1 cellular context compared by ENCODE assay signal in genomic region chr2:85888745-85889647, GRCh38.
TF ChIP-seq lines count a peak whose summit lies in the region.

ST3GAL5 (minus strand) TSS chr2:85888990; CDS start chr2:85888905, 85 bp downstream.

TF ChIP-seq in HepG2, 621 proteins besides CTCF, POLR2A, EP300 and RAD21 (continued from another document and continues in another):
- TF ChIP-seq, protein P1, sequence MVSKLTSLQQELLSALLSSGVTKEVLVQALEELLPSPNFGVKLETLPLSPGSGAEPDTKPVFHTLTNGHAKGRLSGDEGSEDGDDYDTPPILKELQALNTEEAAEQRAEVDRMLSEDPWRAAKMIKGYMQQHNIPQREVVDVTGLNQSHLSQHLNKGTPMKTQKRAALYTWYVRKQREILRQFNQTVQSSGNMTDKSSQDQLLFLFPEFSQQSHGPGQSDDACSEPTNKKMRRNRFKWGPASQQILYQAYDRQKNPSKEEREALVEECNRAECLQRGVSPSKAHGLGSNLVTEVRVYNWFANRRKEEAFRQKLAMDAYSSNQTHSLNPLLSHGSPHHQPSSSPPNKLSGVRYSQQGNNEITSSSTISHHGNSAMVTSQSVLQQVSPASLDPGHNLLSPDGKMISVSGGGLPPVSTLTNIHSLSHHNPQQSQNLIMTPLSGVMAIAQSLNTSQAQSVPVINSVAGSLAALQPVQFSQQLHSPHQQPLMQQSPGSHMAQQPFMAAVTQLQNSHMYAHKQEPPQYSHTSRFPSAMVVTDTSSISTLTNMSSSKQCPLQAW (CRISPR knock-in tag; IDR thresholded peaks at IDR 0.05) = peak; percentile 42; the same call in 1 of the 2 replicates
- no peak for TF ChIP-seq ZNF235 (CRISPR knock-in tag; IDR thresholded peaks at IDR 0.05; ENCODE audit: borderline replicate concordance)
- TF ChIP-seq HMG20A (CRISPR knock-in tag; IDR thresholded peaks at IDR 0.05; ENCODE audit: borderline replicate concordance) = no peak
- TF ChIP-seq ERF (CRISPR knock-in tag; IDR thresholded peaks at IDR 0.05) = peak; percentile 77
- TF ChIP-seq ZNF12 (CRISPR knock-in tag; IDR thresholded peaks at IDR 0.05) = no peak
- no peak for TF ChIP-seq ZNF530 (CRISPR knock-in tag; IDR thresholded peaks at IDR 0.05; ENCODE audit: low read depth)
- peak; percentile 60 for TF ChIP-seq CBX1 (IDR thresholded peaks at IDR 0.05; ENCODE audit: low read depth)
- no peak for TF ChIP-seq GATA4 (IDR thresholded peaks at IDR 0.05; ENCODE audit: borderline replicate concordance, low read depth)
- TF ChIP-seq, protein P2, sequence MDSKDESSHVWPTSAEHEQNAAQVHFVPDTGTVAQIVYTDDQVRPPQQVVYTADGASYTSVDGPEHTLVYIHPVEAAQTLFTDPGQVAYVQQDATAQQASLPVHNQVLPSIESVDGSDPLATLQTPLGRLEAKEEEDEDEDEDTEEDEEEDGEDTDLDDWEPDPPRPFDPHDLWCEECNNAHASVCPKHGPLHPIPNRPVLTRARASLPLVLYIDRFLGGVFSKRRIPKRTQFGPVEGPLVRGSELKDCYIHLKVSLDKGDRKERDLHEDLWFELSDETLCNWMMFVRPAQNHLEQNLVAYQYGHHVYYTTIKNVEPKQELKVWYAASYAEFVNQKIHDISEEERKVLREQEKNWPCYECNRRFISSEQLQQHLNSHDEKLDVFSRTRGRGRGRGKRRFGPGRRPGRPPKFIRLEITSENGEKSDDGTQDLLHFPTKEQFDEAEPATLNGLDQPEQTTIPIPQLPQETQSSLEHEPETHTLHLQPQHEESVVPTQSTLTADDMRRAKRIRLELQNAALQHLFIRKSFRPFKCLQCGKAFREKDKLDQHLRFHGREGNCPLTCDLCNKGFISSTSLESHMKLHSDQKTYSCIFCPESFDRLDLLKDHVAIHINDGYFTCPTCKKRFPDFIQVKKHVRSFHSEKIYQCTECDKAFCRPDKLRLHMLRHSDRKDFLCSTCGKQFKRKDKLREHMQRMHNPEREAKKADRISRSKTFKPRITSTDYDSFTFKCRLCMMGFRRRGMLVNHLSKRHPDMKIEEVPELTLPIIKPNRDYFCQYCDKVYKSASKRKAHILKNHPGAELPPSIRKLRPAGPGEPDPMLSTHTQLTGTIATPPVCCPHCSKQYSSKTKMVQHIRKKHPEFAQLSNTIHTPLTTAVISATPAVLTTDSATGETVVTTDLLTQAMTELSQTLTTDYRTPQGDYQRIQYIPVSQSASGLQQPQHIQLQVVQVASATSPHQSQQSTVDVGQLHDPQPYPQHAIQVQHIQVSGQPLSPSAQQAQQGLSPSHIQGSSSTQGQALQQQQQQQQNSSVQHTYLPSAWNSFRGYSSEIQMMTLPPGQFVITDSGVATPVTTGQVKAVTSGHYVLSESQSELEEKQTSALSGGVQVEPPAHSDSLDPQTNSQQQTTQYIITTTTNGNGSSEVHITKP (CRISPR knock-in tag; IDR thresholded peaks at IDR 0.05; ENCODE audit: low read depth) = 0 out of 2 replicates have a peak, but pooled peaks have one; percentile 22
- no peak for TF ChIP-seq BHLHE40 (IDR thresholded peaks at IDR 0.05; ENCODE audit: low read length)
- TF ChIP-seq, protein P3, sequence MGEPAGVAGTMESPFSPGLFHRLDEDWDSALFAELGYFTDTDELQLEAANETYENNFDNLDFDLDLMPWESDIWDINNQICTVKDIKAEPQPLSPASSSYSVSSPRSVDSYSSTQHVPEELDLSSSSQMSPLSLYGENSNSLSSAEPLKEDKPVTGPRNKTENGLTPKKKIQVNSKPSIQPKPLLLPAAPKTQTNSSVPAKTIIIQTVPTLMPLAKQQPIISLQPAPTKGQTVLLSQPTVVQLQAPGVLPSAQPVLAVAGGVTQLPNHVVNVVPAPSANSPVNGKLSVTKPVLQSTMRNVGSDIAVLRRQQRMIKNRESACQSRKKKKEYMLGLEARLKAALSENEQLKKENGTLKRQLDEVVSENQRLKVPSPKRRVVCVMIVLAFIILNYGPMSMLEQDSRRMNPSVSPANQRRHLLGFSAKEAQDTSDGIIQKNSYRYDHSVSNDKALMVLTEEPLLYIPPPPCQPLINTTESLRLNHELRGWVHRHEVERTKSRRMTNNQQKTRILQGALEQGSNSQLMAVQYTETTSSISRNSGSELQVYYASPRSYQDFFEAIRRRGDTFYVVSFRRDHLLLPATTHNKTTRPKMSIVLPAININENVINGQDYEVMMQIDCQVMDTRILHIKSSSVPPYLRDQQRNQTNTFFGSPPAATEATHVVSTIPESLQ (CRISPR knock-in tag; conservative IDR thresholded peaks at IDR 0.05) = no peak; the same call in 1 of the 2 replicates
- TF ChIP-seq, protein P4, sequence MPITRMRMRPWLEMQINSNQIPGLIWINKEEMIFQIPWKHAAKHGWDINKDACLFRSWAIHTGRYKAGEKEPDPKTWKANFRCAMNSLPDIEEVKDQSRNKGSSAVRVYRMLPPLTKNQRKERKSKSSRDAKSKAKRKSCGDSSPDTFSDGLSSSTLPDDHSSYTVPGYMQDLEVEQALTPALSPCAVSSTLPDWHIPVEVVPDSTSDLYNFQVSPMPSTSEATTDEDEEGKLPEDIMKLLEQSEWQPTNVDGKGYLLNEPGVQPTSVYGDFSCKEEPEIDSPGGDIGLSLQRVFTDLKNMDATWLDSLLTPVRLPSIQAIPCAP (CRISPR knock-in tag; IDR thresholded peaks at IDR 0.05; ENCODE audit: low read depth) = no peak
- TF ChIP-seq, protein P5, sequence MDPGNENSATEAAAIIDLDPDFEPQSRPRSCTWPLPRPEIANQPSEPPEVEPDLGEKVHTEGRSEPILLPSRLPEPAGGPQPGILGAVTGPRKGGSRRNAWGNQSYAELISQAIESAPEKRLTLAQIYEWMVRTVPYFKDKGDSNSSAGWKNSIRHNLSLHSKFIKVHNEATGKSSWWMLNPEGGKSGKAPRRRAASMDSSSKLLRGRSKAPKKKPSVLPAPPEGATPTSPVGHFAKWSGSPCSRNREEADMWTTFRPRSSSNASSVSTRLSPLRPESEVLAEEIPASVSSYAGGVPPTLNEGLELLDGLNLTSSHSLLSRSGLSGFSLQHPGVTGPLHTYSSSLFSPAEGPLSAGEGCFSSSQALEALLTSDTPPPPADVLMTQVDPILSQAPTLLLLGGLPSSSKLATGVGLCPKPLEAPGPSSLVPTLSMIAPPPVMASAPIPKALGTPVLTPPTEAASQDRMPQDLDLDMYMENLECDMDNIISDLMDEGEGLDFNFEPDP (CRISPR knock-in tag; conservative IDR thresholded peaks at IDR 0.05) = no peak
- no peak for TF ChIP-seq GTF3A (CRISPR knock-in tag; conservative IDR thresholded peaks at IDR 0.05)
- TF ChIP-seq, protein P6, sequence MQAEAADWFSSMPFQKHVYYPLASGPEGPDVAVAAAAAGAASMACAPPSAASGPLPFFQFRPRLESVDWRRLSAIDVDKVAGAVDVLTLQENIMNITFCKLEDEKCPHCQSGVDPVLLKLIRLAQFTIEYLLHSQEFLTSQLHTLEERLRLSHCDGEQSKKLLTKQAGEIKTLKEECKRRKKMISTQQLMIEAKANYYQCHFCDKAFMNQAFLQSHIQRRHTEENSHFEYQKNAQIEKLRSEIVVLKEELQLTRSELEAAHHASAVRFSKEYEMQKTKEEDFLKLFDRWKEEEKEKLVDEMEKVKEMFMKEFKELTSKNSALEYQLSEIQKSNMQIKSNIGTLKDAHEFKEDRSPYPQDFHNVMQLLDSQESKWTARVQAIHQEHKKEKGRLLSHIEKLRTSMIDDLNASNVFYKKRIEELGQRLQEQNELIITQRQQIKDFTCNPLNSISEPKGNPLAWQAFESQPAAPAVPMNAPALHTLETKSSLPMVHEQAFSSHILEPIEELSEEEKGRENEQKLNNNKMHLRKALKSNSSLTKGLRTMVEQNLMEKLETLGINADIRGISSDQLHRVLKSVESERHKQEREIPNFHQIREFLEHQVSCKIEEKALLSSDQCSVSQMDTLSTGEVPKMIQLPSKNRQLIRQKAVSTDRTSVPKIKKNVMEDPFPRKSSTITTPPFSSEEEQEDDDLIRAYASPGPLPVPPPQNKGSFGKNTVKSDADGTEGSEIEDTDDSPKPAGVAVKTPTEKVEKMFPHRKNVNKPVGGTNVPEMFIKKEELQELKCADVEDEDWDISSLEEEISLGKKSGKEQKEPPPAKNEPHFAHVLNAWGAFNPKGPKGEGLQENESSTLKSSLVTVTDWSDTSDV (CRISPR knock-in tag; IDR thresholded peaks at IDR 0.05) = no peak
- TF ChIP-seq TRAFD1 (CRISPR knock-in tag; IDR thresholded peaks at IDR 0.05; ENCODE audit: borderline replicate concordance) = no peak
- peak; percentile 31; the same call in 1 of the 2 replicates for TF ChIP-seq MXD4 (CRISPR knock-in tag; IDR thresholded peaks at IDR 0.05)
- TF ChIP-seq YEATS4 (CRISPR knock-in tag; IDR thresholded peaks at IDR 0.05; ENCODE audit: borderline replicate concordance) = peak; percentile 89
- TF ChIP-seq ZNF619 (CRISPR knock-in tag; IDR thresholded peaks at IDR 0.05) = no peak
- no peak for TF ChIP-seq TRIM24 (CRISPR knock-in tag; IDR thresholded peaks at IDR 0.05)
- TF ChIP-seq XRCC5 (optimal IDR thresholded peaks at IDR 0.05; ENCODE audit: low read length) = peak; percentile 81
- TF ChIP-seq ELK4 (CRISPR knock-in tag; IDR thresholded peaks at IDR 0.05; ENCODE audit: borderline replicate concordance) = no peak
- TF ChIP-seq ZFP36 (IDR thresholded peaks at IDR 0.05; ENCODE audit: borderline replicate concordance, low read depth, low read length, partially characterized antibody) = no peak
- TF ChIP-seq ZNF44 (CRISPR knock-in tag; IDR thresholded peaks at IDR 0.05) = no peak
- no peak for TF ChIP-seq MIER2 (CRISPR knock-in tag; IDR thresholded peaks at IDR 0.05)
- no peak for TF ChIP-seq SRSF9 (IDR thresholded peaks at IDR 0.05; ENCODE audit: borderline replicate concordance, insufficient read depth, low read depth, low read length, poor library complexity, severe bottlenecking)
- TF ChIP-seq, protein P7, sequence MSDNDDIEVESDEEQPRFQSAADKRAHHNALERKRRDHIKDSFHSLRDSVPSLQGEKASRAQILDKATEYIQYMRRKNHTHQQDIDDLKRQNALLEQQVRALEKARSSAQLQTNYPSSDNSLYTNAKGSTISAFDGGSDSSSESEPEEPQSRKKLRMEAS (IDR thresholded peaks at IDR 0.05) = peak; percentile 65; the same call in 1 of the 2 replicates
- TF ChIP-seq BORCS8-MEF2B (CRISPR knock-in tag; IDR thresholded peaks at IDR 0.05) = no peak; the same call in 1 of the 2 replicates
- TF ChIP-seq ADNP (CRISPR knock-in tag; IDR thresholded peaks at IDR 0.05) = peak; percentile 59; the same call in 1 of the 2 replicates
- peak; percentile 42; the same call in 1 of the 2 replicates for TF ChIP-seq ISX (CRISPR knock-in tag; conservative IDR thresholded peaks at IDR 0.05)
- TF ChIP-seq, protein P8, sequence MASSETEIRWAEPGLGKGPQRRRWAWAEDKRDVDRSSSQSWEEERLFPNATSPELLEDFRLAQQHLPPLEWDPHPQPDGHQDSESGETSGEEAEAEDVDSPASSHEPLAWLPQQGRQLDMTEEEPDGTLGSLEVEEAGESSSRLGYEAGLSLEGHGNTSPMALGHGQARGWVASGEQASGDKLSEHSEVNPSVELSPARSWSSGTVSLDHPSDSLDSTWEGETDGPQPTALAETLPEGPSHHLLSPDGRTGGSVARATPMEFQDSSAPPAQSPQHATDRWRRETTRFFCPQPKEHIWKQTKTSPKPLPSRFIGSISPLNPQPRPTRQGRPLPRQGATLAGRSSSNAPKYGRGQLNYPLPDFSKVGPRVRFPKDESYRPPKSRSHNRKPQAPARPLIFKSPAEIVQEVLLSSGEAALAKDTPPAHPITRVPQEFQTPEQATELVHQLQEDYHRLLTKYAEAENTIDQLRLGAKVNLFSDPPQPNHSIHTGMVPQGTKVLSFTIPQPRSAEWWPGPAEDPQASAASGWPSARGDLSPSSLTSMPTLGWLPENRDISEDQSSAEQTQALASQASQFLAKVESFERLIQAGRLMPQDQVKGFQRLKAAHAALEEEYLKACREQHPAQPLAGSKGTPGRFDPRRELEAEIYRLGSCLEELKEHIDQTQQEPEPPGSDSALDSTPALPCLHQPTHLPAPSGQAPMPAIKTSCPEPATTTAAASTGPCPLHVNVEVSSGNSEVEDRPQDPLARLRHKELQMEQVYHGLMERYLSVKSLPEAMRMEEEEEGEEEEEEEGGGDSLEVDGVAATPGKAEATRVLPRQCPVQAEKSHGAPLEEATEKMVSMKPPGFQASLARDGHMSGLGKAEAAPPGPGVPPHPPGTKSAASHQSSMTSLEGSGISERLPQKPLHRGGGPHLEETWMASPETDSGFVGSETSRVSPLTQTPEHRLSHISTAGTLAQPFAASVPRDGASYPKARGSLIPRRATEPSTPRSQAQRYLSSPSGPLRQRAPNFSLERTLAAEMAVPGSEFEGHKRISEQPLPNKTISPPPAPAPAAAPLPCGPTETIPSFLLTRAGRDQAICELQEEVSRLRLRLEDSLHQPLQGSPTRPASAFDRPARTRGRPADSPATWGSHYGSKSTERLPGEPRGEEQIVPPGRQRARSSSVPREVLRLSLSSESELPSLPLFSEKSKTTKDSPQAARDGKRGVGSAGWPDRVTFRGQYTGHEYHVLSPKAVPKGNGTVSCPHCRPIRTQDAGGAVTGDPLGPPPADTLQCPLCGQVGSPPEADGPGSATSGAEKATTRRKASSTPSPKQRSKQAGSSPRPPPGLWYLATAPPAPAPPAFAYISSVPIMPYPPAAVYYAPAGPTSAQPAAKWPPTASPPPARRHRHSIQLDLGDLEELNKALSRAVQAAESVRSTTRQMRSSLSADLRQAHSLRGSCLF (CRISPR knock-in tag; IDR thresholded peaks at IDR 0.05; ENCODE audit: borderline replicate concordance) = no peak
- no peak for TF ChIP-seq ATF7 (IDR thresholded peaks at IDR 0.05)
- 0 out of 2 replicates have a peak, but pooled peaks have one; percentile 31 for TF ChIP-seq ATF7 (CRISPR knock-in tag; IDR thresholded peaks at IDR 0.05)
- no peak for TF ChIP-seq ZSCAN21 (CRISPR knock-in tag; IDR thresholded peaks at IDR 0.05; ENCODE audit: borderline replicate concordance)
- no peak for TF ChIP-seq REXO4 (CRISPR knock-in tag; IDR thresholded peaks at IDR 0.05; ENCODE audit: borderline replicate concordance)
- TF ChIP-seq ZNF543 (CRISPR knock-in tag; IDR thresholded peaks at IDR 0.05) = no peak
- peak; percentile 38; the same call in 1 of the 2 replicates for TF ChIP-seq NR2C2 (CRISPR knock-in tag; IDR thresholded peaks at IDR 0.05; ENCODE audit: borderline replicate concordance)
- TF ChIP-seq PRMT3 (CRISPR knock-in tag; IDR thresholded peaks at IDR 0.05; ENCODE audit: borderline replicate concordance, low read depth) = no peak
- no peak for TF ChIP-seq HNRNPUL1 (IDR thresholded peaks at IDR 0.05; ENCODE audit: low read depth, low read length)
- no peak for TF ChIP-seq SMAD3 (CRISPR knock-in tag; IDR thresholded peaks at IDR 0.05)
- no peak for TF ChIP-seq KDM5A (IDR thresholded peaks at IDR 0.05; ENCODE audit: borderline replicate concordance, low read length)
